ENCODE assay signal across 7 cellular contexts in the genomic region with DNA sequence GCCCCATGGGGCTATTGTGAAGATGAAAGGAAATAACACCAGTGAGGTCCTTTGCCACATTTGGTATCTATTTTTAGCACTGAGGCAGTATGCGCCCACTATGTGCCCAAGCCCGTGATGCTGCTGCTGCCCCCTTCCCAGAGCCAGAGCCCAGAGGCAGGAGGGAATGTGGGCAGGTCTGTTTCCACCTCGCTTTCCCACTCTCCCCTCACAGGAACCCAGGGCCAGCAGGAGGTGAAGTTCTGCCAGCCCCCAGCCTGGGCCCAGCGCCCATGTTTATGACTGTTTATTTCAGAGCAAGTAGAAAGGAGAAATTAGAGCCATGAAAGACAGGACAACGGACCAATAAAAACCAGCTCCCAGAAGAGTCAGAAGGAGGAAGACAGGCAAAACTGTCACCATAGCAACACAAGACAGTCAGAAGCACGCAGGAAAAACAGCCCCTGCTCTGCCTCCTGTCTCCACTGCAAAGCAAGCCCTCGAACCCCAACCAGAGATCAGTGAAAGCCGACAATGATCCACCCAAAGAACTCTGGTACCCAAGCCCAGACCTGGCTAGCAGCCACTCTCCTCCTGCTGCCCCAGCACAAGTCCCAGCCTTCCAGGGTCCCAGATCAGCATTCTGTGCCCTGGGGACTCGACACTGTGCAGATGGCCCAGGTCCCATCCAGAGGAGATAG. TPM values are rescaled to one million over a fixed set of nuclear protein-coding genes. Genes with fewer than 3 reads are reported as not detected.
A peak's percentile ranks its signal among the peaks of the same experiment; 100 is the strongest.
DNase-seq lines count a peak whose midpoint lies in the region; ATAC-seq, FAIRE-seq and TF ChIP-seq lines count a peak whose summit lies in the region.

No MANE protein-coding gene starts in this region.

- intact Hi-C loops in kidney (cut with DNase I): no loop called here

- H3K27me3 ChIP-seq in brain microvascular endothelial cell (replicated peaks): no peaks in the 10 kb centered on the region

- H3K36me3 ChIP-seq in brain microvascular endothelial cell (replicated peaks) (no peaks in the 10 kb centered on the region), kidney (ENCODE audit: control insufficient read depth in 1 of 2, insufficient read depth in 2 of 2, low read length in 2 of 2) (no peaks in the 10 kb centered on the region)

- no peak for TF ChIP-seq CTCF in GM10266 (IDR thresholded peaks at IDR 0.05; ENCODE audit: control insufficient read depth, insufficient read depth, low read depth, missing control alignments)
- TF ChIP-seq CTCF in NB4 (IDR thresholded peaks at IDR 0.05; ENCODE audit: low read depth, low read length): no peak
- TF ChIP-seq CTCF in brain microvascular endothelial cell (IDR thresholded peaks at IDR 0.05; ENCODE audit: low read depth, low read length, missing control alignments): no peak
- no peak for TF ChIP-seq CTCF in kidney (IDR thresholded peaks at IDR 0.05; ENCODE audit: borderline replicate concordance, extremely low read depth, insufficient read depth)

- H3K4me3 ChIP-seq in NB4 (ENCODE audit: low read depth, low read length) (peak overlapping the region; percentile 68), brain microvascular endothelial cell (ENCODE audit: low read depth, low read length) (peak overlapping the region; percentile 64), kidney (ENCODE audit: low read length in 2 of 2) (peak overlapping the region; percentile 40 to 60), skin epidermis (peak overlapping the region; percentile 36 to 56 (median 48))

- H3K9ac ChIP-seq in kidney (ENCODE audit: low read length in 2 of 2): no peak overlapping the region

- no peak for TF ChIP-seq POLR2A in NB4 (IDR thresholded peaks at IDR 0.05; ENCODE audit: extremely low read depth, insufficient read length)

- in situ Hi-C loops in brain microvascular endothelial cell (cut with HindIII; ENCODE audit: low pct_ligation_motif_present, low sequenced_read_pairs): no loop called here

- no peak for FAIRE-seq in kidney (lab: Jason Lieb, UNC)

- peak; percentile 51 for DNase-seq in GM10266 (ENCODE audit: extremely low spot score)
- DNase-seq in NB4 (ENCODE audit: low read depth): peak; percentile 75
- peak; percentile 93 for DNase-seq in brain microvascular endothelial cell
- peak; percentile 74 for DNase-seq in kidney
- DNase-seq in stimulated activated naive CD4-positive, alpha-beta T cell treated with Interleukin-2 at 50 U/mL for 16 hours (lab: John Stamatoyannopoulos, UW): no peak

- H3K27ac ChIP-seq in brain microvascular endothelial cell (no peak overlapping the region), kidney (ENCODE audit: low read depth in 2 of 2, low read length in 2 of 2) (no peak overlapping the region), skin epidermis (peak overlapping the region in 16 of 21 experiments; percentile 11 to 81 (median 67))

- peaks cover 0 to 7% of the 10 kb centered on the region in 2 donors for H3K4me1 ChIP-seq in kidney (ENCODE audit: control insufficient read depth in 1 of 2, insufficient read depth in 1 of 2, low read depth in 1 of 2, low read length in 2 of 2)

- no peak for ATAC-seq in HG02678 (IDR thresholded peaks at IDR 0.05; ENCODE audit: unreplicated experiment)

- no peaks in the 10 kb centered on the region for H3K9me3 ChIP-seq in kidney (ENCODE audit: control insufficient read depth in 1 of 2, low read length in 2 of 2)

RNA-seq across cellular contexts. Expression of a gene that starts 1.4 kb away (rescaled TPM):
- 11.8 TPM for total RNA-seq in kidney
- polyA plus RNA-seq in kidney (ENCODE audit: insufficient read depth, low read depth, low replicate concordance): 1.0 TPM

Comparison
In these comparisons a context has a peak if more than half of its experiments do, and no peak if none do; other contexts are left out.
1. H3K27ac ChIP-seq: peak in skin epidermis (16 of 21); none in brain microvascular endothelial cell (single experiment) and kidney (0 of 2).
2. Peak in every context shown above with its lines, with median percentiles within 50 percentile points of each other: H3K4me3 ChIP-seq.